ENCODE assay signal across 1 cellular context in genomic region chr19:8811315-8812172, GRCh38.
TF ChIP-seq lines count a peak whose summit lies in the region.

No MANE protein-coding gene starts in this region.

TF ChIP-seq in GM12878, 131 proteins besides CTCF, POLR2A, EP300 and RAD21:
- no peak for TF ChIP-seq RB1 (IDR thresholded peaks at IDR 0.05; ENCODE audit: borderline replicate concordance)
- TF ChIP-seq KLF5 (IDR thresholded peaks at IDR 0.05; ENCODE audit: partially characterized antibody): peak; percentile 47
